ENCODE assay signal across 1 cellular context in the genomic region with DNA sequence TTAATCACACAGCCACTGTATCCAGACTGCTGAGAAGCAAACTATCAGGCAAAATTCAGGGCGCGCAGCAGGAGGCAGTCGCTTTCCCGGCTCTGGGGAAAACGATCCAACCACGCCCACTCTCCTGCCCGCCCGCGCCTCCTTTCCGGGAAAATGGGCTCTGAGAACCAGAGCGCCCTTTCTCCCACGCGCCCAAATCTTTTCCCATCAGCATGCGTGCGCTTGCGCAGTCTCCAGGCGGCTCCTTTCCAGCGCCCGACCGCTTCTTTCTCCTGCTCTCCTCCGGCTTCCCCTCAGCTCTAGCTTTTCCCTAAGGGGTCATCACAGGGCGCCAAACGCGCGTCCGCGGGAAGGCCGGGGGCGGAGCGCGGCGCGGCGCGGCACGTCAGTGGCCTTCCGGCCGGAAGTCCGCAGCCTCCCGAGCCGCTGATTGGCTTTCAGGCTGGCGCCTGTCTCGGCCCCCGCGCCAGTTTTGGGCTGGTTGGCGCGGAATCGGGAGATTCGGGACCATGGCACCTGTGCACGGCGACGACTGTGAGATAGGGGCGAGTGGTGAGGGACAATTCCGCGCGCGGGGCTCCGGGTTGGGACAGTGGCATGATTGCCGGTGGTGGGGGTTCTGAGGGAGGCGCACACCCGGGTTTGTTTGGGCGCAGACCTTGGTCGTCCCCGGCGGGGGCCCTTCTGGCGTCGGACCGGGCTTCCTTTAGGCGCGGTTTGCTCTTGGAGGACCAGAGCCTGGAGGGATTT.
TF ChIP-seq lines count a peak whose summit lies in the region.

A gene with protein sequence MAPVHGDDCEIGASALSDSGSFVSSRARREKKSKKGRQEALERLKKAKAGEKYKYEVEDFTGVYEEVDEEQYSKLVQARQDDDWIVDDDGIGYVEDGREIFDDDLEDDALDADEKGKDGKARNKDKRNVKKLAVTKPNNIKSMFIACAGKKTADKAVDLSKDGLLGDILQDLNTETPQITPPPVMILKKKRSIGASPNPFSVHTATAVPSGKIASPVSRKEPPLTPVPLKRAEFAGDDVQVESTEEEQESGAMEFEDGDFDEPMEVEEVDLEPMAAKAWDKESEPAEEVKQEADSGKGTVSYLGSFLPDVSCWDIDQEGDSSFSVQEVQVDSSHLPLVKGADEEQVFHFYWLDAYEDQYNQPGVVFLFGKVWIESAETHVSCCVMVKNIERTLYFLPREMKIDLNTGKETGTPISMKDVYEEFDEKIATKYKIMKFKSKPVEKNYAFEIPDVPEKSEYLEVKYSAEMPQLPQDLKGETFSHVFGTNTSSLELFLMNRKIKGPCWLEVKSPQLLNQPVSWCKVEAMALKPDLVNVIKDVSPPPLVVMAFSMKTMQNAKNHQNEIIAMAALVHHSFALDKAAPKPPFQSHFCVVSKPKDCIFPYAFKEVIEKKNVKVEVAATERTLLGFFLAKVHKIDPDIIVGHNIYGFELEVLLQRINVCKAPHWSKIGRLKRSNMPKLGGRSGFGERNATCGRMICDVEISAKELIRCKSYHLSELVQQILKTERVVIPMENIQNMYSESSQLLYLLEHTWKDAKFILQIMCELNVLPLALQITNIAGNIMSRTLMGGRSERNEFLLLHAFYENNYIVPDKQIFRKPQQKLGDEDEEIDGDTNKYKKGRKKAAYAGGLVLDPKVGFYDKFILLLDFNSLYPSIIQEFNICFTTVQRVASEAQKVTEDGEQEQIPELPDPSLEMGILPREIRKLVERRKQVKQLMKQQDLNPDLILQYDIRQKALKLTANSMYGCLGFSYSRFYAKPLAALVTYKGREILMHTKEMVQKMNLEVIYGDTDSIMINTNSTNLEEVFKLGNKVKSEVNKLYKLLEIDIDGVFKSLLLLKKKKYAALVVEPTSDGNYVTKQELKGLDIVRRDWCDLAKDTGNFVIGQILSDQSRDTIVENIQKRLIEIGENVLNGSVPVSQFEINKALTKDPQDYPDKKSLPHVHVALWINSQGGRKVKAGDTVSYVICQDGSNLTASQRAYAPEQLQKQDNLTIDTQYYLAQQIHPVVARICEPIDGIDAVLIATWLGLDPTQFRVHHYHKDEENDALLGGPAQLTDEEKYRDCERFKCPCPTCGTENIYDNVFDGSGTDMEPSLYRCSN (N-terminal part only) (plus strand): TSS at position 466 of the 750 bp plus-strand sequence. CDS start 44 bp downstream, at position 510.

TF ChIP-seq in HEK293T, 16 proteins besides CTCF, POLR2A, EP300 and RAD21:
- TF ChIP-seq FOXK2 (IDR thresholded peaks at IDR 0.05) (no peak), ELF4 (IDR thresholded peaks at IDR 0.05) (peak; percentile 65; the same call in 1 of the 2 replicates), ARNT (IDR thresholded peaks at IDR 0.05) (no peak), L3MBTL2 (conservative IDR thresholded peaks at IDR 0.05) (peak; percentile 90)
- TF ChIP-seq, protein P1, sequence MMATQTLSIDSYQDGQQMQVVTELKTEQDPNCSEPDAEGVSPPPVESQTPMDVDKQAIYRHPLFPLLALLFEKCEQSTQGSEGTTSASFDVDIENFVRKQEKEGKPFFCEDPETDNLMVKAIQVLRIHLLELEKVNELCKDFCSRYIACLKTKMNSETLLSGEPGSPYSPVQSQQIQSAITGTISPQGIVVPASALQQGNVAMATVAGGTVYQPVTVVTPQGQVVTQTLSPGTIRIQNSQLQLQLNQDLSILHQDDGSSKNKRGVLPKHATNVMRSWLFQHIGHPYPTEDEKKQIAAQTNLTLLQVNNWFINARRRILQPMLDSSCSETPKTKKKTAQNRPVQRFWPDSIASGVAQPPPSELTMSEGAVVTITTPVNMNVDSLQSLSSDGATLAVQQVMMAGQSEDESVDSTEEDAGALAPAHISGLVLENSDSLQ (IDR thresholded peaks at IDR 0.05): 0 out of 2 replicates have a peak, but pooled peaks have one; percentile 20
